2 cellular contexts compared by ENCODE assay signal in the genomic region with DNA sequence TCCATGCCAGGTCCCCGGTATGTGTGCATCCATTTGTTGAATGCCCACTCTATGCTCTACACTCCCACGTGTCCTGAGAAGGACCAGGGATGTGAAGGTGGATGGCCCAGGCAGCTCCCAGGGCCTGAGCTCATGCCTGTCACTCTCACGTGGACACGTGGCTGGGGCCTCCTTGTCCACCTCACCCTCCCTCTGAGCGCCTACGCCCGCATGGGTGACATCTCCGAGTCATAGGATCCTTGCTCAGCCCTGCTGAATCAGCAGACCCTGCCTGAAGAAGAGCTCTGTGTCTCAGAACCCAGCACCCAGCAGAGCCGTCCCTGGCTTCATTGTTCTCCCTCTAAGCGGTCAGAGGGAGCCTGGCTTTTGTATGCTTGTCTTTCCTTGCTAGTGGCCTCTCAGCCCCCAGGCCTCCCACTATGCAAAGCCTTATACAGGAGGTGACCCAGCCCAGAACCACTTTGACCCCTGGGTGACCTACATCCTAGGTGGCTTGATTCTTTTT.
TF ChIP-seq lines count a peak whose summit lies in the region.

No MANE protein-coding gene starts in this region.

TF ChIP-seq in IMR-90, 13 proteins besides CTCF, POLR2A, EP300 and RAD21:
- TF ChIP-seq MAFK (IDR thresholded peaks at IDR 0.05; ENCODE audit: low read depth, low read length) (peak; percentile 90), CHD1 (IDR thresholded peaks at IDR 0.05; ENCODE audit: low read depth, low read length) (no peak), FOS (IDR thresholded peaks at IDR 0.05; ENCODE audit: low read depth, low read length) (no peak), CEBPB (IDR thresholded peaks at IDR 0.05; ENCODE audit: low read depth, low read length) (no peak), BHLHE40 (IDR thresholded peaks at IDR 0.05; ENCODE audit: low read depth, low read length) (peak; percentile 77), MXI1 (IDR thresholded peaks at IDR 0.05; ENCODE audit: borderline replicate concordance, low read depth, low read length) (peak; percentile 91)
- TF ChIP-seq, protein P1, sequence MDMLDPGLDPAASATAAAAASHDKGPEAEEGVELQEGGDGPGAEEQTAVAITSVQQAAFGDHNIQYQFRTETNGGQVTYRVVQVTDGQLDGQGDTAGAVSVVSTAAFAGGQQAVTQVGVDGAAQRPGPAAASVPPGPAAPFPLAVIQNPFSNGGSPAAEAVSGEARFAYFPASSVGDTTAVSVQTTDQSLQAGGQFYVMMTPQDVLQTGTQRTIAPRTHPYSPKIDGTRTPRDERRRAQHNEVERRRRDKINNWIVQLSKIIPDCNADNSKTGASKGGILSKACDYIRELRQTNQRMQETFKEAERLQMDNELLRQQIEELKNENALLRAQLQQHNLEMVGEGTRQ (IDR thresholded peaks at IDR 0.05; ENCODE audit: low read depth, low read length): peak; percentile 74

TF ChIP-seq in K562, 482 proteins besides CTCF, POLR2A, EP300 and RAD21 (continues in another document):
- no peak for TF ChIP-seq CBX5 (IDR thresholded peaks at IDR 0.05; ENCODE audit: borderline replicate concordance, low read depth)
- no peak for TF ChIP-seq NCOA4 (IDR thresholded peaks at IDR 0.05; ENCODE audit: partially characterized antibody)
- TF ChIP-seq ZNF133 (CRISPR knock-in tag; IDR thresholded peaks at IDR 0.05): no peak
- TF ChIP-seq TEAD2 (tag; IDR thresholded peaks at IDR 0.05): no peak
- TF ChIP-seq MNT (conservative IDR thresholded peaks at IDR 0.05): peak; percentile 86 to 94
- TF ChIP-seq ZBTB17 (CRISPR knock-in tag; IDR thresholded peaks at IDR 0.05): no peak
- TF ChIP-seq HDGF (IDR thresholded peaks at IDR 0.05): no peak
- TF ChIP-seq ZC3H11A (IDR thresholded peaks at IDR 0.05; ENCODE audit: low read depth, low read length): no peak
- TF ChIP-seq ZNF324 (CRISPR knock-in tag; IDR thresholded peaks at IDR 0.05): no peak
- TF ChIP-seq MYBL2 (IDR thresholded peaks at IDR 0.05; ENCODE audit: low read depth): no peak
- TF ChIP-seq MYBL2 (CRISPR knock-in tag; IDR thresholded peaks at IDR 0.05; ENCODE audit: borderline replicate concordance): no peak
- peak; percentile 96 for TF ChIP-seq BHLHE40 (IDR thresholded peaks at IDR 0.05; ENCODE audit: low read length)
- TF ChIP-seq HOXB6 (CRISPR knock-in tag; IDR thresholded peaks at IDR 0.05; ENCODE audit: borderline replicate concordance): no peak
- TF ChIP-seq, protein P2, sequence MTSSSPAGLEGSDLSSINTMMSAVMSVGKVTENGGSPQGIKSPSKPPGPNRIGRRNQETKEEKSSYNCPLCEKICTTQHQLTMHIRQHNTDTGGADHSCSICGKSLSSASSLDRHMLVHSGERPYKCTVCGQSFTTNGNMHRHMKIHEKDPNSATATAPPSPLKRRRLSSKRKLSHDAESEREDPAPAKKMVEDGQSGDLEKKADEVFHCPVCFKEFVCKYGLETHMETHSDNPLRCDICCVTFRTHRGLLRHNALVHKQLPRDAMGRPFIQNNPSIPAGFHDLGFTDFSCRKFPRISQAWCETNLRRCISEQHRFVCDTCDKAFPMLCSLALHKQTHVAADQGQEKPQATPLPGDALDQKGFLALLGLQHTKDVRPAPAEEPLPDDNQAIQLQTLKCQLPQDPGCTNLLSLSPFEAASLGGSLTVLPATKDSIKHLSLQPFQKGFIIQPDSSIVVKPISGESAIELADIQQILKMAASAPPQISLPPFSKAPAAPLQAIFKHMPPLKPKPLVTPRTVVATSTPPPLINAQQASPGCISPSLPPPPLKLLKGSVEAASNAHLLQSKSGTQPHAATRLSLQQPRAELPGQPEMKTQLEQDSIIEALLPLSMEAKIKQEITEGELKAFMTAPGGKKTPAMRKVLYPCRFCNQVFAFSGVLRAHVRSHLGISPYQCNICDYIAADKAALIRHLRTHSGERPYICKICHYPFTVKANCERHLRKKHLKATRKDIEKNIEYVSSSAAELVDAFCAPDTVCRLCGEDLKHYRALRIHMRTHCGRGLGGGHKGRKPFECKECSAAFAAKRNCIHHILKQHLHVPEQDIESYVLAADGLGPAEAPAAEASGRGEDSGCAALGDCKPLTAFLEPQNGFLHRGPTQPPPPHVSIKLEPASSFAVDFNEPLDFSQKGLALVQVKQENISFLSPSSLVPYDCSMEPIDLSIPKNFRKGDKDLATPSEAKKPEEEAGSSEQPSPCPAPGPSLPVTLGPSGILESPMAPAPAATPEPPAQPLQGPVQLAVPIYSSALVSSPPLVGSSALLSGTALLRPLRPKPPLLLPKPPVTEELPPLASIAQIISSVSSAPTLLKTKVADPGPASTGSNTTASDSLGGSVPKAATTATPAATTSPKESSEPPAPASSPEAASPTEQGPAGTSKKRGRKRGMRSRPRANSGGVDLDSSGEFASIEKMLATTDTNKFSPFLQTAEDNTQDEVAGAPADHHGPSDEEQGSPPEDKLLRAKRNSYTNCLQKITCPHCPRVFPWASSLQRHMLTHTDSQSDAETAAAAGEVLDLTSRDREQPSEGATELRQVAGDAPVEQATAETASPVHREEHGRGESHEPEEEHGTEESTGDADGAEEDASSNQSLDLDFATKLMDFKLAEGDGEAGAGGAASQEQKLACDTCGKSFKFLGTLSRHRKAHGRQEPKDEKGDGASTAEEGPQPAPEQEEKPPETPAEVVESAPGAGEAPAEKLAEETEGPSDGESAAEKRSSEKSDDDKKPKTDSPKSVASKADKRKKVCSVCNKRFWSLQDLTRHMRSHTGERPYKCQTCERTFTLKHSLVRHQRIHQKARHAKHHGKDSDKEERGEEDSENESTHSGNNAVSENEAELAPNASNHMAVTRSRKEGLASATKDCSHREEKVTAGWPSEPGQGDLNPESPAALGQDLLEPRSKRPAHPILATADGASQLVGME (CRISPR knock-in tag; IDR thresholded peaks at IDR 0.05): no peak
- no peak for TF ChIP-seq EZH2 (IDR thresholded peaks at IDR 0.05; ENCODE audit: borderline replicate concordance, low read depth, low read length)
- no peak for TF ChIP-seq RBM34 (IDR thresholded peaks at IDR 0.05; ENCODE audit: borderline replicate concordance, insufficient read depth, low read length)
- no peak for TF ChIP-seq CREBBP (IDR thresholded peaks at IDR 0.05; ENCODE audit: low read depth, low read length)
- TF ChIP-seq CREB5 (CRISPR knock-in tag; IDR thresholded peaks at IDR 0.05): no peak
- no peak for TF ChIP-seq MTA1 (IDR thresholded peaks at IDR 0.05; ENCODE audit: borderline replicate concordance)
- TF ChIP-seq RAD51 (IDR thresholded peaks at IDR 0.05; ENCODE audit: borderline replicate concordance, low read depth): 0 out of 2 replicates have a peak, but pooled peaks have one; percentile 45
- TF ChIP-seq XRCC3 (IDR thresholded peaks at IDR 0.05): no peak
- TF ChIP-seq ZNF584 (CRISPR knock-in tag; IDR thresholded peaks at IDR 0.05; ENCODE audit: low read depth): no peak
- TF ChIP-seq PPARD (CRISPR knock-in tag; IDR thresholded peaks at IDR 0.05): no peak
- TF ChIP-seq, protein P3, sequence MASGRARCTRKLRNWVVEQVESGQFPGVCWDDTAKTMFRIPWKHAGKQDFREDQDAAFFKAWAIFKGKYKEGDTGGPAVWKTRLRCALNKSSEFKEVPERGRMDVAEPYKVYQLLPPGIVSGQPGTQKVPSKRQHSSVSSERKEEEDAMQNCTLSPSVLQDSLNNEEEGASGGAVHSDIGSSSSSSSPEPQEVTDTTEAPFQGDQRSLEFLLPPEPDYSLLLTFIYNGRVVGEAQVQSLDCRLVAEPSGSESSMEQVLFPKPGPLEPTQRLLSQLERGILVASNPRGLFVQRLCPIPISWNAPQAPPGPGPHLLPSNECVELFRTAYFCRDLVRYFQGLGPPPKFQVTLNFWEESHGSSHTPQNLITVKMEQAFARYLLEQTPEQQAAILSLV (tag; IDR thresholded peaks at IDR 0.05): no peak
- no peak for TF ChIP-seq SAFB (IDR thresholded peaks at IDR 0.05; ENCODE audit: borderline replicate concordance, low read depth, low read length)
- no peak for TF ChIP-seq GMEB1 (CRISPR knock-in tag; IDR thresholded peaks at IDR 0.05)
- TF ChIP-seq MAFG (tag; conservative IDR thresholded peaks at IDR 0.05): peak; percentile 92
- no peak for TF ChIP-seq FOS (IDR thresholded peaks at IDR 0.05; ENCODE audit: extremely low read depth, insufficient read length)
- TF ChIP-seq CREB3 (tag; conservative IDR thresholded peaks at IDR 0.05; ENCODE audit: low read depth): no peak
- TF ChIP-seq SIN3A (IDR thresholded peaks at IDR 0.05; ENCODE audit: borderline replicate concordance in 2 of 2, control insufficient read depth in 1 of 2, low read depth in 2 of 2, low read length in 2 of 2): peak in 1 of 2 experiments; percentile 19; a peak in 1 of 4 replicates
- no peak for TF ChIP-seq ZNF239 (CRISPR knock-in tag; IDR thresholded peaks at IDR 0.05)
- no peak for TF ChIP-seq PHB (CRISPR knock-in tag; IDR thresholded peaks at IDR 0.05)
- no peak for TF ChIP-seq ETV5 (CRISPR knock-in tag; IDR thresholded peaks at IDR 0.05; ENCODE audit: low read depth)
- TF ChIP-seq ZNF507 (tag; conservative IDR thresholded peaks at IDR 0.05): no peak
- TF ChIP-seq CBFB (CRISPR knock-in tag; IDR thresholded peaks at IDR 0.05): no peak
- TF ChIP-seq SIN3B (IDR thresholded peaks at IDR 0.05; ENCODE audit: low read depth): no peak
- no peak for TF ChIP-seq ZNF583 (CRISPR knock-in tag; IDR thresholded peaks at IDR 0.05)
- TF ChIP-seq MEIS2 (IDR thresholded peaks at IDR 0.05; ENCODE audit: partially characterized antibody): peak; percentile 58
- TF ChIP-seq JUND (IDR thresholded peaks at IDR 0.05; ENCODE audit: borderline replicate concordance, low read depth, low read length): peak; percentile 64; the same call in 1 of the 2 replicates
- peak; percentile 20; the same call in 1 of the 3 replicates for TF ChIP-seq JUND (tag; IDR thresholded peaks at IDR 0.05; ENCODE audit: borderline replicate concordance, low read depth, low read length)
- TF ChIP-seq, protein P4, sequence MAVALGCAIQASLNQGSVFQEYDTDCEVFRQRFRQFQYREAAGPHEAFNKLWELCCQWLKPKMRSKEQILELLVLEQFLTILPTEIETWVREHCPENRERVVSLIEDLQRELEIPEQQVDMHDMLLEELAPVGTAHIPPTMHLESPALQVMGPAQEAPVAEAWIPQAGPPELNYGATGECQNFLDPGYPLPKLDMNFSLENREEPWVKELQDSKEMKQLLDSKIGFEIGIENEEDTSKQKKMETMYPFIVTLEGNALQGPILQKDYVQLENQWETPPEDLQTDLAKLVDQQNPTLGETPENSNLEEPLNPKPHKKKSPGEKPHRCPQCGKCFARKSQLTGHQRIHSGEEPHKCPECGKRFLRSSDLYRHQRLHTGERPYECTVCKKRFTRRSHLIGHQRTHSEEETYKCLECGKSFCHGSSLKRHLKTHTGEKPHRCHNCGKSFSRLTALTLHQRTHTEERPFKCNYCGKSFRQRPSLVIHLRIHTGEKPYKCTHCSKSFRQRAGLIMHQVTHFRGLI (CRISPR knock-in tag; IDR thresholded peaks at IDR 0.05): no peak
- TF ChIP-seq NONO (IDR thresholded peaks at IDR 0.05; ENCODE audit: low read depth in 2 of 2, low read length in 1 of 2): no peak
- no peak for TF ChIP-seq LEF1 (IDR thresholded peaks at IDR 0.05)
- TF ChIP-seq RFX5 (IDR thresholded peaks at IDR 0.05; ENCODE audit: low read depth, low read length): no peak
